In the genomic region with DNA sequence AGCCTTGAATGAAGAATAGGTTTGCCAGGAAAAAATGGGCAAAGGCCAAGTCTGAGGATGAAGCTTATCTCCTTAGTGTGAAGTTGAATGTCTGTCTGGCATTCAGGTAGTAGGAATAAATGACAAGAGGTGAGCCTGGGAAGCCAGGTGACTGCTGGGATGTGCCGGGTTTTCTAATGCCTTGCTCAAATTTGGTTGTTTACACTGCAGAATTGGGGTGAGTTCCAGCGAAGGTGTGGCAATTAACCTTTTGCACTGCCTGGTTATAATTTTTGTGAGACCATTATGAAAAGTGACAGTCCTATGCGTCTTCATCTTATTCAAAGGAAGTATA, we compare ENCODE assay signal across 24 cellular contexts.
"Had no signal": no experiment of that assay in that cellular context is flagged by ENCODE, and none has a peak within 500 bp of the region (broad histone marks: within the 10 kb centered on the region; RNA-seq: fewer than 3 reads in every experiment).

No MANE protein-coding gene starts in this region.

- H3K4me1 ChIP-seq: colonic mucosa, psoas muscle, thyroid gland had no signal

- H3K9me3 ChIP-seq: colonic mucosa, psoas muscle, sigmoid colon, stomach, thyroid gland had no signal

- H3K27me3 ChIP-seq: colonic mucosa, sigmoid colon, stomach, thyroid gland had no signal

- H3K4me3 ChIP-seq: colonic mucosa, psoas muscle, sigmoid colon, stomach, thyroid gland had no signal

- ATAC-seq: effector memory CD8-positive, alpha-beta T cell; left colon; naive thymus-derived CD8-positive, alpha-beta T cell; psoas muscle had no signal

- H3K27ac ChIP-seq: colonic mucosa, psoas muscle, sigmoid colon, stomach, thyroid gland had no signal

- DNase-seq: colonic mucosa; effector memory CD8-positive, alpha-beta T cell; erythroblast; hypothalamus; immature natural killer cell; islet precursor cell; kidney glomerular epithelial cell; left colon; mammary epithelial cell; mesendoderm; midbrain; naive thymus-derived CD8-positive, alpha-beta T cell; nephron progenitor cell; nucleus accumbens; posterior cingulate gyrus; psoas muscle; right cardiac atrium; sigmoid colon; stimulated activated CD4-positive, alpha-beta T cell treated with anti-CD3 and anti-CD28 coated beads, Interleukin-2, amount 100 ng/mL, for 24 hours; stimulated activated CD4-positive, alpha-beta T cell treated with anti-CD3 and anti-CD28 coated beads, Interleukin-4, amount 100 ng/mL, for 24 hours; stimulated activated naive CD4-positive, alpha-beta T cell treated with Interleukin-2 at 50 U/mL for 16 hours; stomach; trophoblast cell had no signal

- H3K36me3 ChIP-seq: colonic mucosa, sigmoid colon, stomach, thyroid gland had no signal
